Comparison of ENCODE assay signal across 7 cellular contexts in the genomic region with DNA sequence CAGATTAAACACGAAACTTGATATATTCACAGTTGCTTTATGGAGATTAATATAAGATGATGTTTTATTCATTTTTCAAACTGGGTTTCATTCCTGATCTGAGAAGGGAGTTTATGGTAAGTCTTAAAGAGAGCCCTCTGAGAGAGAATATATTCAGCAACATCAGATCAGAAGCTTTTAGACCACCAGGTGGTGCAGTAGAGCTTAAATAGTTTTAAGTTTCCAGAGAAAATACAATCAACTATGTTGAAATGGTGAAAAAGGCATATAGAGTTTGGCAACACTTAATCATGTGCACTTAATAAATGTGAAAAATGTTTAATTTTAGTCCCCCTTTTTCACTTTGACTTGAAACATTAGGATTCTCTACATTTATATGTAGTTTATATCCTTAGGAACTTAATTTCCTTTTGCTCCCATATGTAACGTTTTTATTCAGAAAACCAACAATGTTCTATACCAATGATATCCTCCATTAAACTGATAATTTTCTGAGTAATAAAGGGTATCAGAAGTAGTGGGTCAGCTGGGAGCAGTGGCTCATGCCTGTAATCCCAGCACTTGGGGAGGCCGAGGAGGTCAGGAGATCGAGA.
DNase-seq lines count a peak whose midpoint lies in the region; ATAC-seq and TF ChIP-seq lines count a peak whose summit lies in the region.

No MANE protein-coding gene starts in this region.

- TF ChIP-seq POLR2A in sigmoid colon (IDR thresholded peaks at IDR 0.05): no peak

- no peaks in the 10 kb centered on the region for H3K36me3 Mint-ChIP-seq in activated CD4-positive, alpha-beta T cell treated with anti-CD3 and anti-CD28 coated beads, Interleukin-2, amount 10 ng/mL, durations not matched to agents 7 days and 5 days (ENCODE audit: low read depth)

- WGBS in sigmoid colon, 2 donors: 88 to 89% methylated on average over 4 of the region's 4 CpGs

- CTCF ChIA-PET in HEK293T (lab: Yijun Ruan, JAX): interaction anchor here (0.5 to 1.5 kb wide), 12 partner anchors 9 to 305 kb away, joined by 3 to 10 read pairs (median 4); no protein-coding TSS in a partner anchor
- CTCF ChIA-PET in activated CD4-positive, alpha-beta T cell treated with anti-CD3 and anti-CD28 coated beads, Interleukin-2, amount 10 ng/mL, durations not matched to agents 7 days and 5 days (lab: Charles Lee): interaction anchor here (0.8 to 2.5 kb wide), 15 partner anchors 8 to 502 kb away, joined by 3 to 15 read pairs (median 5); a partner anchor contains a TSS

- H3K4me1 ChIP-seq in sigmoid colon: peaks cover 0 to 10% (median 4%) of the 10 kb centered on the region in 4 donors

- H3K9me3 ChIP-seq in sigmoid colon: no peaks in the 10 kb centered on the region

- no peak overlapping the region for H3K4me3 Mint-ChIP-seq in activated CD4-positive, alpha-beta T cell treated with anti-CD3 and anti-CD28 coated beads, Interleukin-2, amount 10 ng/mL, durations not matched to agents 7 days and 5 days

- no peaks in the 10 kb centered on the region for H3K27me3 Mint-ChIP-seq in activated CD4-positive, alpha-beta T cell treated with anti-CD3 and anti-CD28 coated beads, Interleukin-2, amount 10 ng/mL, durations not matched to agents 7 days and 5 days

- H3K9me3 Mint-ChIP-seq in activated CD4-positive, alpha-beta T cell treated with anti-CD3 and anti-CD28 coated beads, Interleukin-2, amount 10 ng/mL, durations not matched to agents 7 days and 5 days: no peaks in the 10 kb centered on the region

- peak; percentile 47 to 74 (median 68) for TF ChIP-seq CTCF in sigmoid colon (IDR thresholded peaks at IDR 0.05)

- no peak overlapping the region for H3K27ac Mint-ChIP-seq in activated CD4-positive, alpha-beta T cell treated with anti-CD3 and anti-CD28 coated beads, Interleukin-2, amount 10 ng/mL, durations not matched to agents 7 days and 5 days

- H3K27me3 ChIP-seq in sigmoid colon: no peaks in the 10 kb centered on the region

- ATAC-seq in GM18520 (IDR thresholded peaks at IDR 0.05; ENCODE audit: unreplicated experiment): no peak

- H3K27ac ChIP-seq in sigmoid colon: no peak overlapping the region

- no peak overlapping the region for H3K4me3 ChIP-seq in sigmoid colon

- POLR2A ChIA-PET in HEK293T (lab: Yijun Ruan, JAX): no interaction called here
- POLR2A ChIA-PET in activated CD4-positive, alpha-beta T cell treated with anti-CD3 and anti-CD28 coated beads, Interleukin-2, amount 10 ng/mL, durations not matched to agents 7 days and 5 days (lab: Charles Lee): no interaction called here

- intact Hi-C loops in sigmoid colon (cut with DNase I): loop anchor here (1.0 to 10.0 kb wide), 3 partner anchors 71 to 443 kb away; a partner anchor contains a TSS

- H3K36me3 ChIP-seq in sigmoid colon: no peaks in the 10 kb centered on the region

- DNase-seq in Daoy (ENCODE audit: low read depth): peak; percentile 51
- DNase-seq in HEK293T (ENCODE audit: extremely low spot score): peak; percentile 48
- peak; percentile 53 for DNase-seq in NCI-H345 treated with DMSO at 0.1 percent for 48 hours (lab: John Stamatoyannopoulos, UW; ENCODE audit: unreplicated experiment)
- DNase-seq in activated CD4-positive, alpha-beta T cell treated with anti-CD3 and anti-CD28 coated beads, Interleukin-2, amount 10 ng/mL, durations not matched to agents 7 days and 5 days: peak; percentile 71
- DNase-seq in germinal center (ENCODE audit: low spot score): peak; percentile 53
- DNase-seq in sigmoid colon: no peak

- TF ChIP-seq EP300 in sigmoid colon (IDR thresholded peaks at IDR 0.05): no peak

- H3K4me1 Mint-ChIP-seq in activated CD4-positive, alpha-beta T cell treated with anti-CD3 and anti-CD28 coated beads, Interleukin-2, amount 10 ng/mL, durations not matched to agents 7 days and 5 days: peaks cover 25% of the 10 kb centered on the region

TF ChIP-seq in HEK293T, 16 proteins besides CTCF, POLR2A, EP300 and RAD21:
- no peak for TF ChIP-seq ELF4 (IDR thresholded peaks at IDR 0.05)
- no peak for TF ChIP-seq SUZ12 (IDR thresholded peaks at IDR 0.05)
- no peak for TF ChIP-seq TARDBP (IDR thresholded peaks at IDR 0.05)
- TF ChIP-seq ZNF384 (IDR thresholded peaks at IDR 0.05): no peak
- TF ChIP-seq CTBP1 (IDR thresholded peaks at IDR 0.05; ENCODE audit: borderline replicate concordance): no peak
- no peak for TF ChIP-seq NFRKB (IDR thresholded peaks at IDR 0.05)
- TF ChIP-seq SP1 (IDR thresholded peaks at IDR 0.05): no peak
- TF ChIP-seq, protein P1, sequence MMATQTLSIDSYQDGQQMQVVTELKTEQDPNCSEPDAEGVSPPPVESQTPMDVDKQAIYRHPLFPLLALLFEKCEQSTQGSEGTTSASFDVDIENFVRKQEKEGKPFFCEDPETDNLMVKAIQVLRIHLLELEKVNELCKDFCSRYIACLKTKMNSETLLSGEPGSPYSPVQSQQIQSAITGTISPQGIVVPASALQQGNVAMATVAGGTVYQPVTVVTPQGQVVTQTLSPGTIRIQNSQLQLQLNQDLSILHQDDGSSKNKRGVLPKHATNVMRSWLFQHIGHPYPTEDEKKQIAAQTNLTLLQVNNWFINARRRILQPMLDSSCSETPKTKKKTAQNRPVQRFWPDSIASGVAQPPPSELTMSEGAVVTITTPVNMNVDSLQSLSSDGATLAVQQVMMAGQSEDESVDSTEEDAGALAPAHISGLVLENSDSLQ (IDR thresholded peaks at IDR 0.05): no peak
- no peak for TF ChIP-seq ARNT (IDR thresholded peaks at IDR 0.05)
- TF ChIP-seq LEF1 (IDR thresholded peaks at IDR 0.05; ENCODE audit: borderline replicate concordance): no peak
- no peak for TF ChIP-seq BHLHE40 (IDR thresholded peaks at IDR 0.05; ENCODE audit: borderline replicate concordance)
- no peak for TF ChIP-seq FOXA1 (IDR thresholded peaks at IDR 0.05)
